In the genomic region with DNA sequence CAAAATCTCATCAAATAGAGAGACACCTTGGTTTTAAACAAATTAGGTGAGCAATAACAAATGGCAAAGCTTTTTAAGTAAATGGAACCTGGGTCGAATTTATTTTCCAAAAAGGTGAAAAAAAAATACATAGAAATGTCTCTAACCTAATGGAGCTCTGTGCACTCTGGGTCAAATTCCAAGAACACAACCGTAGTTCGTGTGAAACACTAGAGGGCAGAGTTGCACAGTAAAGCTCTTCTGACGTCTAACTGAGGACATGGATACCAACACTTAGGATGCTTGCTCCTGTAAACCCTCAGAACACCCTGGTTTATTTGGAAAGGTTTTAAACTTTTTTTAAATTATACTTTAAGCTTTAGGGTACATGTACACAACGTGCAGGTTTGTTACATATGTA, we compare ENCODE assay signal across 8 cellular contexts. TPM values are rescaled to one million over a fixed set of nuclear protein-coding genes. Genes with fewer than 3 reads are reported as not detected.
DNase-seq lines count a peak whose midpoint lies in the region; ATAC-seq and TF ChIP-seq lines count a peak whose summit lies in the region.

No MANE protein-coding gene starts in this region.

- CTCF ChIA-PET in PC-9 (lab: Charles Lee): interaction anchor here (0.6 to 2.0 kb wide), 5 partner anchors 164 to 1043 kb away, joined by 3 to 23 read pairs (median 5); no protein-coding TSS in a partner anchor

- no peaks in the 10 kb centered on the region for H3K79me2 ChIP-seq in PC-9 (ENCODE audit: low read depth)

- peaks cover 5% of the 10 kb centered on the region; the same call in 1 of the 2 replicates for H3K9me2 ChIP-seq in PC-9 (ENCODE audit: insufficient read depth)

- peak; percentile 86 for ATAC-seq in mucosa of descending colon

- no peaks in the 10 kb centered on the region for H4K20me1 ChIP-seq in PC-9 (ENCODE audit: insufficient read depth)

- H3K9me3 ChIP-seq in HAP-1 (no peaks in the 10 kb centered on the region), PC-9 (ENCODE audit: insufficient read depth, low read depth) (no peaks in the 10 kb centered on the region), mucosa of descending colon (no peaks in the 10 kb centered on the region)

- in situ Hi-C loops in HAP-1 (cut with MboI; ENCODE audit: low sequenced_read_pairs): loop anchor here (10.0 to 25.0 kb wide), 2 partner anchors 294 to 1052 kb away; a partner anchor contains a TSS

- no peaks in the 10 kb centered on the region for H3F3A ChIP-seq in PC-9 (ENCODE audit: insufficient read depth, low read depth)

- POLR2A ChIA-PET in PC-9 (lab: Charles Lee; ENCODE audit: unreplicated experiment): no interaction called here

- no peak overlapping the region for H2AFZ ChIP-seq in PC-9

- DNase-seq in stimulated activated CD4-positive, alpha-beta T cell treated with anti-CD3 and anti-CD28 coated beads, Interleukin-4, amount 100 ng/mL, for 24 hours: peak; percentile 8
- DNase-seq in stimulated activated CD4-positive, alpha-beta T cell treated with anti-CD3 and anti-CD28 coated beads, Interleukin-2, amount 100 ng/mL, for 48 hours: no peak
- peak; percentile 45 to 53 for DNase-seq in HAP-1 (ENCODE audit: low spot score in 2 of 2)
- peak; percentile 52 for DNase-seq in LNCaP clone FGC (ENCODE audit: low read depth)
- DNase-seq in PC-9: peak; percentile 35 to 51
- peak; percentile 43 for DNase-seq in endothelial cell (ENCODE audit: low spot score)
- peak in 1 of 3 donors; percentile 44 for DNase-seq in mucosa of descending colon
- DNase-seq in stimulated activated naive CD4-positive, alpha-beta T cell treated with Interleukin-2 at 50 U/mL for 16 hours (lab: John Stamatoyannopoulos, UW): no peak

- H3K36me3 Mint-ChIP-seq in endothelial cell (ENCODE audit: low read depth, unreplicated experiment): no peaks in the 10 kb centered on the region

- H3K4me2 ChIP-seq in PC-9: no peak overlapping the region

- no peaks in the 10 kb centered on the region for H3K9me3 Mint-ChIP-seq in endothelial cell (ENCODE audit: unreplicated experiment)

- H3K27me3 ChIP-seq in HAP-1 (ENCODE audit: low read depth) (no peaks in the 10 kb centered on the region), PC-9 (ENCODE audit: insufficient read depth, low read depth) (no peaks in the 10 kb centered on the region)

- no peak overlapping the region for H3K4me3 Mint-ChIP-seq in endothelial cell (ENCODE audit: unreplicated experiment)

- TF ChIP-seq CTCF in LNCaP clone FGC (IDR thresholded peaks at IDR 0.05; ENCODE audit: control insufficient read depth, extremely low read depth, insufficient read depth) (peak; percentile 85), PC-9 (conservative IDR thresholded peaks at IDR 0.05) (peak; percentile 80), endothelial cell (IDR thresholded peaks at IDR 0.05; ENCODE audit: unreplicated experiment) (peak; percentile 63), mucosa of descending colon (IDR thresholded peaks at IDR 0.05) (no peak)

- no peak overlapping the region for H3K27ac ChIP-seq in PC-9

- H3K36me3 ChIP-seq in HAP-1 (replicated peaks): no peaks in the 10 kb centered on the region
- no peaks in the 10 kb centered on the region for H3K36me3 ChIP-seq in PC-9 (ENCODE audit: low read depth)
- H3K36me3 ChIP-seq in mucosa of descending colon (ENCODE audit: low read depth): no peaks in the 10 kb centered on the region

- intact Hi-C loops in PC-9 (cut with micrococcal nuclease; ENCODE audit: unreplicated experiment): loop anchor here (1.0 to 2.0 kb wide), 4 partner anchors 296 to 1043 kb away; no protein-coding TSS in a partner anchor
- intact Hi-C loops in mucosa of descending colon (cut with DNase I, micrococcal nuclease): no loop called here

- BruUV-seq in PC-9 (replicated peaks; lab: Mats Ljungman, UMichigan): no TSS peak

- H3K4me1 ChIP-seq in HAP-1: no peaks in the 10 kb centered on the region
- H3K4me1 ChIP-seq in PC-9 (replicated peaks; ENCODE audit: insufficient read depth): no peaks in the 10 kb centered on the region
- H3K4me1 ChIP-seq in mucosa of descending colon (ENCODE audit: low read depth): no peaks in the 10 kb centered on the region

- no peaks in the 10 kb centered on the region for H3K27me3 Mint-ChIP-seq in endothelial cell (ENCODE audit: unreplicated experiment)

- H3K27ac Mint-ChIP-seq in endothelial cell (ENCODE audit: unreplicated experiment): no peak overlapping the region

- no peak overlapping the region for H3K4me3 ChIP-seq in HAP-1
- H3K4me3 ChIP-seq in LNCaP clone FGC (ENCODE audit: low read depth, low read length): no peak overlapping the region
- H3K4me3 ChIP-seq in PC-9: no peak overlapping the region
- no peak overlapping the region for H3K4me3 ChIP-seq in mucosa of descending colon

- no peaks in the 10 kb centered on the region for H3K4me1 Mint-ChIP-seq in endothelial cell (ENCODE audit: unreplicated experiment)

RNA-seq across cellular contexts. Expression of a gene that starts 18.9 kb away (rescaled TPM):
- total RNA-seq in PC-9 (2021) (not detected in 2 replicates), endothelial cell (ENCODE audit: unreplicated experiment) (2.2 TPM), mucosa of descending colon (not detected)

Comparison
In these comparisons a context has a peak if more than half of its experiments do, and no peak if none do; other contexts are left out.
1. DNase-seq: peak in stimulated activated CD4-positive, alpha-beta T cell treated with anti-CD3 and anti-CD28 coated beads, Interleukin-4, amount 100 ng/mL, for 24 hours (single experiment), HAP-1 (2 of 2), LNCaP clone FGC (single experiment), PC-9 (2 of 2) and endothelial cell (single experiment); none in stimulated activated CD4-positive, alpha-beta T cell treated with anti-CD3 and anti-CD28 coated beads, Interleukin-2, amount 100 ng/mL, for 48 hours (0 of 2) and stimulated activated naive CD4-positive, alpha-beta T cell treated with Interleukin-2 at 50 U/mL for 16 hours (single experiment).